Comparison of ENCODE assay signal across 29 cellular contexts in the genomic region with DNA sequence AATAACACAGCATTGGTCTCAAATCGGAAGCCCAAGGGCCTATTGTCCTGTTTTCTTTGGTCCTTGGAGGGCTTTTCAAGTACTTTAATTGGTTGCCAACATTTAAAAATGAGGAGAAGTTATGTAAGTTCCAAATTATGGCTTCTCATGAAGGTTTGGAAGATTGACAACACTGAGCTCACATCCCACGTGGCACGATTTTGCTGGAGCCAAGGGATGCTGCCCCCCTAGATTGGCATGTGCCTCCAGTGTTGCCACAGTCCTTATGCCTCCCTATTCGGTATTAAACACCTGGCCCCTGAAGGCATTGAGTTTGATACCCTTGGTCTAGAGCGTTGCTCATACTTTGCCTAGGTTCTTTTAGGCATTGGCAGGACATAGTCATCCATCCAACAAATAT.
"Had no signal": no experiment of that assay in that cellular context is flagged by ENCODE, and none has a peak within 500 bp of the region (broad histone marks: within the 10 kb centered on the region; RNA-seq: fewer than 3 reads in every experiment).

No MANE protein-coding gene starts in this region.

- H3K27ac Mint-ChIP-seq: activated CD4-positive, alpha-beta memory T cell treated with anti-CD3 and anti-CD28 coated beads, Interleukin-2, amount 10 ng/mL, durations not matched to agents 7 days and 5 days; activated CD4-positive, alpha-beta T cell treated with anti-CD3 and anti-CD28 coated beads, Interleukin-2, amount 10 ng/mL, durations not matched to agents 7 days and 5 days; activated naive CD4-positive, alpha-beta T cell treated with anti-CD3 and anti-CD28 coated beads, Interleukin-2, amount 10 ng/mL, durations not matched to agents 7 days and 5 days; activated naive CD4-positive, alpha-beta T cell treated with anti-CD3 and anti-CD28 coated beads, Interleukin-2, amount 50 U/mL, for 72 hours; activated naive CD8-positive, alpha-beta T cell treated with anti-CD3 and anti-CD28 coated beads, Interleukin-2, amount 10 ng/mL, durations not matched to agents 7 days and 5 days; activated T-cell treated with anti-CD3 and anti-CD28 coated beads, Interleukin-2, amount 50 U/mL, for 24 hours; activated T-cell treated with anti-CD3 and anti-CD28 coated beads, Interleukin-2, amount 50 U/mL, for 72 hours; brain; WTC11 had no signal

- H3K4me3 Mint-ChIP-seq: activated CD4-positive, alpha-beta memory T cell treated with anti-CD3 and anti-CD28 coated beads, Interleukin-2, amount 10 ng/mL, durations not matched to agents 7 days and 5 days; activated CD4-positive, alpha-beta T cell treated with anti-CD3 and anti-CD28 coated beads, Interleukin-2, amount 10 ng/mL, durations not matched to agents 7 days and 5 days; activated naive CD4-positive, alpha-beta T cell treated with anti-CD3 and anti-CD28 coated beads, Interleukin-2, amount 10 ng/mL, durations not matched to agents 7 days and 5 days; activated naive CD8-positive, alpha-beta T cell treated with anti-CD3 and anti-CD28 coated beads, Interleukin-2, amount 10 ng/mL, durations not matched to agents 7 days and 5 days; activated T-cell treated with anti-CD3 and anti-CD28 coated beads, Interleukin-2, amount 50 U/mL, for 24 hours; activated T-cell treated with anti-CD3 and anti-CD28 coated beads, Interleukin-2, amount 50 U/mL, for 72 hours; brain; WTC11 had no signal

- H3K4me1 ChIP-seq: ascending aorta, breast epithelium, colonic mucosa, esophagus muscularis mucosa, foreskin keratinocyte, gastrocnemius medialis had no signal

- H3K27me3 ChIP-seq: ascending aorta, breast epithelium, cardiac muscle cell, colonic mucosa, esophagus muscularis mucosa, foreskin keratinocyte, gastrocnemius medialis had no signal

- H3K4me1 Mint-ChIP-seq: activated CD4-positive, alpha-beta memory T cell treated with anti-CD3 and anti-CD28 coated beads, Interleukin-2, amount 10 ng/mL, durations not matched to agents 7 days and 5 days; activated CD4-positive, alpha-beta T cell treated with anti-CD3 and anti-CD28 coated beads, Interleukin-2, amount 10 ng/mL, durations not matched to agents 7 days and 5 days; activated naive CD4-positive, alpha-beta T cell treated with anti-CD3 and anti-CD28 coated beads, Interleukin-2, amount 10 ng/mL, durations not matched to agents 7 days and 5 days; activated naive CD8-positive, alpha-beta T cell treated with anti-CD3 and anti-CD28 coated beads, Interleukin-2, amount 10 ng/mL, durations not matched to agents 7 days and 5 days; brain; WTC11 had no signal

- H3K27ac ChIP-seq: ascending aorta, breast epithelium, cardiac muscle cell, colonic mucosa, esophagus muscularis mucosa, foreskin keratinocyte, gastrocnemius medialis, VCaP had no signal

- H3K36me3 Mint-ChIP-seq: activated naive CD4-positive, alpha-beta T cell treated with anti-CD3 and anti-CD28 coated beads, Interleukin-2, amount 10 ng/mL, durations not matched to agents 7 days and 5 days; activated naive CD4-positive, alpha-beta T cell treated with anti-CD3 and anti-CD28 coated beads, Interleukin-2, amount 50 U/mL, for 72 hours had no signal

- H3K9me3 Mint-ChIP-seq: activated T-cell treated with anti-CD3 and anti-CD28 coated beads, Interleukin-2, amount 50 U/mL, for 24 hours had no signal

- H3K36me3 ChIP-seq: ascending aorta, breast epithelium, cardiac muscle cell, colonic mucosa, esophagus muscularis mucosa, gastrocnemius medialis had no signal

- ATAC-seq: activated naive CD4-positive, alpha-beta T cell treated with anti-CD3 and anti-CD28 coated beads, Interleukin-2, amount 50 U/mL, for 72 hours; activated T-cell treated with anti-CD3 and anti-CD28 coated beads, Interleukin-2, amount 50 U/mL, for 72 hours; foreskin keratinocyte; gastrocnemius medialis; WTC11 had no signal

- H3K27me3 Mint-ChIP-seq: activated CD4-positive, alpha-beta memory T cell treated with anti-CD3 and anti-CD28 coated beads, Interleukin-2, amount 10 ng/mL, durations not matched to agents 7 days and 5 days; activated CD4-positive, alpha-beta T cell treated with anti-CD3 and anti-CD28 coated beads, Interleukin-2, amount 10 ng/mL, durations not matched to agents 7 days and 5 days; activated naive CD4-positive, alpha-beta T cell treated with anti-CD3 and anti-CD28 coated beads, Interleukin-2, amount 10 ng/mL, durations not matched to agents 7 days and 5 days; activated naive CD8-positive, alpha-beta T cell treated with anti-CD3 and anti-CD28 coated beads, Interleukin-2, amount 10 ng/mL, durations not matched to agents 7 days and 5 days had no signal

- DNase-seq: activated CD4-positive, alpha-beta memory T cell treated with anti-CD3 and anti-CD28 coated beads, Interleukin-2, amount 10 ng/mL, durations not matched to agents 7 days and 5 days; activated CD4-positive, alpha-beta T cell treated with anti-CD3 and anti-CD28 coated beads for 1 hour; activated CD4-positive, alpha-beta T cell treated with anti-CD3 and anti-CD28 coated beads for 4 hours; activated CD4-positive, alpha-beta T cell treated with anti-CD3 and anti-CD28 coated beads, Interleukin-2, amount 10 ng/mL, durations not matched to agents 7 days and 5 days; activated CD4-positive, alpha-beta T cell treated with anti-CD3 and anti-CD28 coated beads, Interleukin-2, amount 50 U/mL, for 4 hours; activated CD8-positive, alpha-beta memory T cell treated with anti-CD3 and anti-CD28 coated beads, Interleukin-2, amount 50 U/mL, for 48 hours; activated gamma-delta T cell; activated naive CD4-positive, alpha-beta T cell; activated naive CD4-positive, alpha-beta T cell treated with anti-CD3 and anti-CD28 coated beads, Interleukin-2, amount 10 ng/mL, durations not matched to agents 7 days and 5 days; activated naive CD8-positive, alpha-beta T cell treated with anti-CD3 and anti-CD28 coated beads, Interleukin-2, amount 10 ng/mL, durations not matched to agents 7 days and 5 days; activated T-cell treated with anti-CD3 and anti-CD28 coated beads for 4 hours; activated T-cell treated with anti-CD3 and anti-CD28 coated beads, Interleukin-2, amount 50 U/mL, for 24 hours; activated T-cell treated with anti-CD3 and anti-CD28 coated beads, Interleukin-2, amount 50 U/mL, for 72 hours; central memory CD4-positive, alpha-beta T cell; cerebellar nuclear complex; colonic mucosa; effector memory CD4-positive, alpha-beta T cell; erythroblast; foreskin keratinocyte; gastrocnemius medialis; T-helper 2 cell had no signal

- H3K4me3 ChIP-seq: ascending aorta, breast epithelium, cardiac muscle cell, colonic mucosa, esophagus muscularis mucosa, gastrocnemius medialis had no signal

- H3K9me3 ChIP-seq: ascending aorta, breast epithelium, colonic mucosa, esophagus muscularis mucosa, gastrocnemius medialis had no signal
